In the genomic region with DNA sequence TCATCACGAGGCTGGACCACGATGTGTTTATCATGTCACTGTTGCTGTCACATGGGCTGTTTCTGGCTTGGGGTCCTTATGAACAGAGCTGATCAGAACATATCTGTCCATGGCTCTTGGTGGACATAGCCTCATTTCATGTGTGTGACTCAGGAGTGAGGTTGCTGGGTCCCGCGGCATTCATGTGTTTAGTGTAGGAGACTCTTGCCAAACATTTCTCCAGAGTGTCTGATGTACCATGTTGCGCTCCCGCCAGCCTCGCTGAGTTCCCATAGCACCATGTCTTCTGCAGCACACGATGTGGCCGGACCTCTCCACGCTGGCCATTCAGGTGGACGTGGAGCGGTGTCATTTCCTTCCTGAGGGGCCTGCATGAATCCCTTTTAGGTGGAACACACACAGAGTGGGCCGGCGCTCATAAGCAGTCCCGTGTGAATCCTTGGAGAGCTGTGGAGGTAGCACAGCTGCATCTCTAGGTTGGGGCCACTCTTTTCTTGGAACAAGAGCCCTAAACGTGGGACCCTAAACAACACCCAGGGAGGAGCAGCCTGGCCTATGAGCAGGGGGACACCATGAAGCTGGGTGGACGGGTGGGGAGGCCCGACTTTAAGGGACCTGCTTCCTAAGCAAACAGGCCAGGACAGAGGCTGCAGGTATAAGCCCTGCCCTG, we compare ENCODE assay signal across 11 cellular contexts.
"Had no signal": no experiment of that assay in that cellular context is flagged by ENCODE, and none has a peak within 500 bp of the region (broad histone marks: within the 10 kb centered on the region; RNA-seq: fewer than 3 reads in every experiment).

No MANE protein-coding gene starts in this region.

- H3K27me3 ChIP-seq: gastroesophageal sphincter had no signal

- ATAC-seq: gastroesophageal sphincter; stimulated activated naive CD8-positive, alpha-beta T cell treated with anti-CD3 and anti-CD28 coated beads, Interleukin-15, Interleukin-2, amounts not matched to agents 100 U/mL and 50 U/mL, for 24 hours had no signal

- H3K4me1 ChIP-seq: gastroesophageal sphincter had no signal

- H3K27me3 Mint-ChIP-seq: memory B cell had no signal

- H3K4me3 ChIP-seq: gastroesophageal sphincter had no signal

- DNase-seq: activated CD4-positive, alpha-beta T cell treated with anti-CD3 and anti-CD28 coated beads for 1 hour; activated CD4-positive, alpha-beta T cell treated with anti-CD3 and anti-CD28 coated beads, Interleukin-2, amount 50 U/mL, for 4 hours; activated naive CD4-positive, alpha-beta T cell treated with anti-CD3 and anti-CD28 coated beads, Interleukin-2, amount 50 U/mL, for 16 hours; activated T-cell treated with anti-CD3 and anti-CD28 coated beads for 4 hours; nephron progenitor cell; stimulated activated CD4-positive, alpha-beta T cell treated with anti-CD3 and anti-CD28 coated beads, Interleukin-2, amount 100 ng/mL, for 48 hours; stimulated activated naive CD8-positive, alpha-beta T cell treated with anti-CD3 and anti-CD28 coated beads, Interleukin-15, Interleukin-2, amounts not matched to agents 100 U/mL and 50 U/mL, for 24 hours; T1000; trophoblast cell had no signal

- H3K27ac Mint-ChIP-seq: memory B cell, nephron progenitor cell had no signal

- H3K36me3 ChIP-seq: gastroesophageal sphincter had no signal

- H3K4me3 Mint-ChIP-seq: memory B cell, nephron progenitor cell had no signal

- H3K27ac ChIP-seq: gastroesophageal sphincter had no signal
